Comparison of ENCODE assay signal across 9 cellular contexts in the genomic region with DNA sequence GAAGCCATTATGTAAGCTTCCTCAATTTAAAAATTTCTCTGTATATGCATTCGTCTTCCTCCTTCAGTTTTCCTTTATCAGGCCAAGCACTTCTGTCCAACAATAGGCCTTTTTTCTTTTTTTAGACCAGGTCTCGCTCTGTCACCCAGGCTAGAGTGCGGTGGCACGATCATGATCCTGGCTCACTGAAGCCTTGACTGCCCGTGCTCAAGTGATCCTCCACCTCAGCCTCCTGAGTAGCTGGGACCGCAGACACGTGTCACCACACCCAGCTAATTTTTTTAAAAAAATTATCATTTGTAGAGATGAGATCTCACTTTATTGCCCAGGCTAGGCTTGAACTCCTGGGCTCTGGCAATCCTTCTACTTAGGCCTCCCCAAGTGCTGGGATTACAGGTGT. TPM values are rescaled to one million over a fixed set of nuclear protein-coding genes. Genes with fewer than 3 reads are reported as not detected.
DNase-seq lines count a peak whose midpoint lies in the region; ATAC-seq and TF ChIP-seq lines count a peak whose summit lies in the region.
"Had no signal": no experiment of that assay in that cellular context is flagged by ENCODE, and none has a peak within 500 bp of the region (broad histone marks: within the 10 kb centered on the region; RNA-seq: fewer than 3 reads in every experiment).

No MANE protein-coding gene starts in this region.

- no peak for TF ChIP-seq POLR2A in body of pancreas (IDR thresholded peaks at IDR 0.05)

- no peaks in the 10 kb centered on the region for H3K27me3 ChIP-seq in left lung
- H3K27me3 ChIP-seq in body of pancreas: no peaks in the 10 kb centered on the region

- no peak overlapping the region for H3K4me3 ChIP-seq in left lung
- no peak overlapping the region for H3K4me3 ChIP-seq in body of pancreas

- H3K36me3 ChIP-seq in left lung (no peaks in the 10 kb centered on the region), body of pancreas (replicated peaks in 1 of 2; ENCODE audit: insufficient read depth in 1 of 2, low read depth in 2 of 2) (no peaks in the 10 kb centered on the region)

- H3K27ac ChIP-seq in left lung (no peak overlapping the region), body of pancreas (no peak overlapping the region)

- no peak for TF ChIP-seq CTCF in left lung (IDR thresholded peaks at IDR 0.05)
- no peak for TF ChIP-seq CTCF in body of pancreas (IDR thresholded peaks at IDR 0.05)

- H3K4me1 ChIP-seq in left lung (peaks cover 0 to 30% of the 10 kb centered on the region in 2 donors), body of pancreas (peaks cover 21% of the 10 kb centered on the region)

- DNase-seq in left lung (no peak), SKM-1 treated with dmso at 0.1 percent for 144 hours (lab: John Stamatoyannopoulos, UW; ENCODE audit: unreplicated experiment) (no peak), body of pancreas (no peak)
- no peak for DNase-seq in stimulated activated naive CD4-positive, alpha-beta T cell treated with Interleukin-2 at 50 U/mL for 16 hours (lab: John Stamatoyannopoulos, UW)
- DNase-seq: NCI-H1092 had no signal

- 60 to 84% methylated on average over 7 of the region's 7 CpGs for WGBS in body of pancreas, 2 donors

- ATAC-seq in GM18498 (IDR thresholded peaks at IDR 0.05; ENCODE audit: unreplicated experiment) (peak; percentile 78), GM21390 (IDR thresholded peaks at IDR 0.05; ENCODE audit: unreplicated experiment) (peak; percentile 72), HG03432 (IDR thresholded peaks at IDR 0.05; ENCODE audit: unreplicated experiment) (peak; percentile 82), left lung (peak; percentile 65), body of pancreas (no peak), HG03378 (IDR thresholded peaks at IDR 0.05; ENCODE audit: unreplicated experiment) (no peak)

- intact Hi-C loops in left lung (cut with DNase I): no loop called here
- intact Hi-C loops in body of pancreas (cut with DNase I): no loop called here

- H3K9me3 ChIP-seq in left lung (no peaks in the 10 kb centered on the region), body of pancreas (no peaks in the 10 kb centered on the region)

RNA-seq across cellular contexts. Expression of gene TAOK3, which starts 25.8 kb away (rescaled TPM):
- 10 to 100 TPM; 39.5 to 52.0 TPM for total RNA-seq in left lung
- 10 to 100 TPM; 15.6 to 29.3 TPM for total RNA-seq in body of pancreas

RNA-seq across cellular contexts. Expression of gene SUDS3, which starts 29.5 kb away (rescaled TPM):
- 10 to 100 TPM; 23.6 to 27.9 TPM for total RNA-seq in left lung
- 10 to 100 TPM; 30.3 to 35.5 TPM for total RNA-seq in body of pancreas

Comparison
In these comparisons a context has a peak if more than half of its experiments do, and no peak if none do; other contexts are left out.
1. ATAC-seq: peak in GM18498 (single experiment), GM21390 (single experiment), HG03432 (single experiment) and left lung (single experiment); none in body of pancreas (single experiment) and HG03378 (single experiment).